Comparison of ENCODE assay signal across 28 cellular contexts in genomic region chr7:157707983-157708720, GRCh38.
DNase-seq lines count a peak whose midpoint lies in the region; ATAC-seq and TF ChIP-seq lines count a peak whose summit lies in the region.
"Had no signal": no experiment of that assay in that cellular context is flagged by ENCODE, and none has a peak within 500 bp of the region (broad histone marks: within the 10 kb centered on the region; RNA-seq: fewer than 3 reads in every experiment).

No MANE protein-coding gene starts in this region.

- no peak for TF ChIP-seq CTCF in coronary artery (IDR thresholded peaks at IDR 0.05)

- H3K27ac ChIP-seq in coronary artery, result no peak overlapping the region
- H3K27ac ChIP-seq: cardiac muscle cell, esophagus muscularis mucosa, heart left ventricle, HL-60, KMS-11 had no signal

- H3K4me3 ChIP-seq in coronary artery, result no peak overlapping the region
- H3K4me3 ChIP-seq: cardiac muscle cell, esophagus muscularis mucosa, GM12878, heart left ventricle, lung, MG63 had no signal

- intact Hi-C loops in cardiac septum (cut with DNase I) (no loop called here), left ventricle myocardium superior (cut with micrococcal nuclease) (no loop called here), sciatic nerve (cut with DNase I) (no loop called here)

- DNase-seq in cardiac septum (ENCODE audit: low spot score), result peak; percentile 66
- no peak for DNase-seq in left ventricle myocardium superior
- peak; percentile 43 for DNase-seq in coronary artery (ENCODE audit: low spot score)
- peak; percentile 36 for DNase-seq in sciatic nerve (ENCODE audit: low spot score)
- DNase-seq in NCI-H2171 (lab: John Stamatoyannopoulos, UW), result no peak
- DNase-seq: activated CD8-positive, alpha-beta T cell treated with anti-CD3 and anti-CD28 coated beads for 36 hours; activated gamma-delta T cell; BE2C; DMS 273 treated with DMSO at 0.1 percent for 48 hours; foreskin melanocyte; MG63; naive thymus-derived CD4-positive, alpha-beta T cell; NCI-H1105; NCI-H187; NCI-H2171 treated with DMSO at 0.1 percent for 48 hours; NCI-H510A treated with DMSO at 0.1 percent for 48 hours; substantia nigra had no signal

- ATAC-seq in left ventricle myocardium superior, result no peak
- no peak for ATAC-seq in sciatic nerve
- ATAC-seq in GM21423 (IDR thresholded peaks at IDR 0.05; ENCODE audit: unreplicated experiment), result no peak
- no peak for ATAC-seq in HG03039 (IDR thresholded peaks at IDR 0.05; ENCODE audit: unreplicated experiment)
- ATAC-seq: activated CD4-positive, CD25-positive, alpha-beta regulatory T cell treated with anti-CD3 and anti-CD28 coated beads, Interleukin-2, amount 50 U/mL, for 24 hours; activated CD8-positive, alpha-beta T cell treated with anti-CD3 and anti-CD28 coated beads for 36 hours; GM12878; heart left ventricle; naive thymus-derived CD4-positive, alpha-beta T cell; stimulated activated memory B cell treated with anti-CD40 and anti-IgM and Interleukin-4, amounts not matched to agents 10 μg/mL and 1 μg/mL and 100 μg/mL, for 72 hours had no signal

Comparison
In these comparisons a context has a peak if more than half of its experiments do, and no peak if none do; other contexts are left out.
1. DNase-seq: peak in cardiac septum (single experiment), coronary artery (single experiment) and sciatic nerve (single experiment); none in left ventricle myocardium superior (single experiment) and NCI-H2171 (single experiment).